Comparison of ENCODE assay signal across 13 cellular contexts in the genomic region with DNA sequence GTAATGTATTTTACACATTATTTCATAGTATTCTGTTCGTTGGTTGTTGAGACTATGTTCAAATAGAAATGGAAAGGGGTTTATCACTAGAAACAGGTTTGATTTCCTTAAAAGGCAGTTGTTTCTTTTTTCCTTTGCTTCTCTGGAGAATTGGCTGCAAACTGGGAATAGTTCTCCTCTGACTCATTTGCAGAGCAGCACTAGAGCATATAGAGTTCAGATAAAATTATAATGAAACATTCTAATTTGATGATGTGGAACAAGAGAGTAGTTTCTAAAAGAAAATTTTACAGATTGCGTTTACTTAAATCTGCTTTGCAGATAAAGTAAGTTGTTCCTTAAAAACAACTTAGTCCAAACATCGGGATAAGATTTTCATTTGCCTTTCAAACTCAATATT. TPM values are rescaled to one million over a fixed set of nuclear protein-coding genes. Genes with fewer than 3 reads are reported as not detected.
A peak's percentile ranks its signal among the peaks of the same experiment; 100 is the strongest.
DNase-seq lines count a peak whose midpoint lies in the region; ATAC-seq, FAIRE-seq and TF ChIP-seq lines count a peak whose summit lies in the region.
"Had no signal": no experiment of that assay in that cellular context is flagged by ENCODE, and none has a peak within 500 bp of the region (broad histone marks: within the 10 kb centered on the region; RNA-seq: fewer than 3 reads in every experiment).

No MANE protein-coding gene starts in this region.

- H4K20me1 ChIP-seq in mammary epithelial cell (ENCODE audit: insufficient read depth, low read length) (no peaks in the 10 kb centered on the region), keratinocyte (ENCODE audit: control insufficient read depth, extremely low read depth, insufficient read depth, low read length) (no peaks in the 10 kb centered on the region)

- H2AFZ ChIP-seq in mammary epithelial cell (ENCODE audit: low read depth, low read length) (no peak overlapping the region), keratinocyte (ENCODE audit: control insufficient read depth, low read length) (no peak overlapping the region)

- no peak for FAIRE-seq in keratinocyte (lab: Jason Lieb, UNC)

- H3K27ac ChIP-seq in mammary epithelial cell (ENCODE audit: insufficient read depth, low read depth, low read length), result no peak overlapping the region
- H3K27ac ChIP-seq in keratinocyte (ENCODE audit: control insufficient read depth, insufficient read depth, low read length), result no peak overlapping the region
- peak overlapping the region; percentile 93 to 94 for H3K27ac ChIP-seq in thoracic aorta
- H3K27ac ChIP-seq: right lobe of liver had no signal

- in situ Hi-C loops in mammary epithelial cell (cut with MboI; ENCODE audit: low sequenced_read_pairs in 2 of 2), result no loop called here
- in situ Hi-C loops in HAP-1 (cut with MboI; ENCODE audit: low sequenced_read_pairs), result no loop called here

- intact Hi-C loops in mammary epithelial cell (cut with micrococcal nuclease), result no loop called here

- WGBS in mammary epithelial cell (ENCODE audit: low coverage, missing lambda C conversion rate), result 0% methylated on average over 3 of the region's 3 CpGs

- H3K4me1 ChIP-seq in mammary epithelial cell (ENCODE audit: insufficient read depth, low read length), result peaks cover 4% of the 10 kb centered on the region
- peaks cover 21% of the 10 kb centered on the region for H3K4me1 ChIP-seq in keratinocyte (ENCODE audit: control insufficient read depth, extremely low read depth, insufficient read depth, low read length)
- H3K4me1 ChIP-seq in thoracic aorta (ENCODE audit: control insufficient read depth in 1 of 2, low read depth in 2 of 2), result peaks cover 47 to 92% of the 10 kb centered on the region in 2 donors
- H3K4me1 ChIP-seq in HAP-1, result peaks cover 4% of the 10 kb centered on the region; the same call in 1 of the 2 replicates
- H3K4me1 ChIP-seq: right lobe of liver had no signal

- no peaks in the 10 kb centered on the region for H3K9me3 ChIP-seq in mammary epithelial cell (replicated peaks; ENCODE audit: insufficient read depth, low read length)
- no peaks in the 10 kb centered on the region for H3K9me3 ChIP-seq in keratinocyte (ENCODE audit: control insufficient read depth, low read depth, low read length)
- no peaks in the 10 kb centered on the region for H3K9me3 ChIP-seq in thoracic aorta
- no peaks in the 10 kb centered on the region for H3K9me3 ChIP-seq in HAP-1
- H3K9me3 ChIP-seq: right lobe of liver had no signal

- no peak overlapping the region for H3K9ac ChIP-seq in mammary epithelial cell (ENCODE audit: insufficient read depth, low read length)
- H3K9ac ChIP-seq in keratinocyte (ENCODE audit: control insufficient read depth, extremely low read depth, insufficient read depth, low read length), result no peak overlapping the region

- CTCF ChIA-PET in mammary epithelial cell (lab: Charles Lee; ENCODE audit: low non-redundant PET), result no interaction called here

- H3K27me3 ChIP-seq in mammary epithelial cell (ENCODE audit: insufficient read depth, low read length), result no peaks in the 10 kb centered on the region
- no peaks in the 10 kb centered on the region for H3K27me3 ChIP-seq in keratinocyte (ENCODE audit: control insufficient read depth, extremely low read depth, insufficient read depth, low read length)
- H3K27me3 ChIP-seq in thoracic aorta (replicated peaks; ENCODE audit: insufficient read depth), result no peaks in the 10 kb centered on the region
- H3K27me3 ChIP-seq in HAP-1 (ENCODE audit: low read depth), result no peaks in the 10 kb centered on the region
- H3K27me3 ChIP-seq: right lobe of liver had no signal

- ATAC-seq in thoracic aorta (ENCODE audit: insufficient number of reproducible peaks, low FRiP score, low read depth) (peak; percentile 41), HG02852 (IDR thresholded peaks at IDR 0.05; ENCODE audit: unreplicated experiment) (no peak)
- ATAC-seq: activated T-helper 17 cell treated with anti-CD3 and anti-CD28 coated beads, Interleukin-2, amount 50 U/mL, for 72 hours; stimulated activated naive B cell treated with anti-CD40 and anti-IgM and Interleukin-4, amounts not matched to agents 10 μg/mL and 1 μg/mL and 100 μg/mL, for 72 hours had no signal

- peak; percentile 64 for DNase-seq in HS-5 (ENCODE audit: low read depth)
- peak; percentile 56 for DNase-seq in mammary epithelial cell
- DNase-seq in keratinocyte (ENCODE audit: low read depth, low spot score), result no peak
- no peak for DNase-seq in thoracic aorta (ENCODE audit: low spot score)
- DNase-seq in NOMO-1 treated with dmso at 0.1 percent for 144 hours (lab: John Stamatoyannopoulos, UW; ENCODE audit: unreplicated experiment), result no peak
- no peak for DNase-seq in HAP-1 (ENCODE audit: low spot score in 2 of 2)
- DNase-seq in stimulated activated CD4-positive, alpha-beta T cell treated with anti-CD3 and anti-CD28 coated beads, Interleukin-4, amount 100 ng/mL, for 1 hour, result no peak
- DNase-seq: head of caudate nucleus; right lobe of liver; stimulated activated naive B cell treated with anti-CD40 and anti-IgM and Interleukin-4, amounts not matched to agents 10 μg/mL and 1 μg/mL and 100 μg/mL, for 72 hours; T-helper 2 cell had no signal

- dilution Hi-C loops in mammary epithelial cell (cut with HindIII; ENCODE audit: low sequenced_read_pairs) (no loop called here), keratinocyte (cut with MboI; ENCODE audit: extremely low pct_ligation_motif_present, low sequenced_read_pairs) (no loop called here)

- no TSS peak for BruUV-seq in mammary epithelial cell (replicated peaks; lab: Mats Ljungman, UMichigan)

- no peak for TF ChIP-seq CTCF in mammary epithelial cell (conservative IDR thresholded peaks at IDR 0.05 in 1 of 2, IDR thresholded peaks at IDR 0.05 in 1 of 2; ENCODE audit: extremely low read depth in 1 of 2, insufficient read depth in 1 of 2, low read depth in 1 of 2, low read length in 2 of 2)
- no peak for TF ChIP-seq CTCF in keratinocyte (optimal IDR thresholded peaks at IDR 0.05 in 1 of 3, IDR thresholded peaks at IDR 0.05 in 1 of 3, conservative IDR thresholded peaks at IDR 0.05 in 1 of 3; ENCODE audit: extremely low read depth in 1 of 3, insufficient read depth in 2 of 3, low read length in 3 of 3)
- no peak for TF ChIP-seq CTCF in thoracic aorta (IDR thresholded peaks at IDR 0.05)

- H3K9me1 ChIP-seq in keratinocyte (ENCODE audit: control insufficient read depth, extremely low read depth, insufficient read depth, low read length), result no peaks in the 10 kb centered on the region

- H3K36me3 ChIP-seq in mammary epithelial cell (ENCODE audit: insufficient read depth, low read length), result no peaks in the 10 kb centered on the region
- no peaks in the 10 kb centered on the region for H3K36me3 ChIP-seq in keratinocyte (ENCODE audit: control insufficient read depth in 2 of 2, extremely low read depth in 1 of 2, insufficient read depth in 2 of 2, low read length in 2 of 2)
- H3K36me3 ChIP-seq in thoracic aorta, result no peaks in the 10 kb centered on the region
- H3K36me3 ChIP-seq in HAP-1 (replicated peaks), result no peaks in the 10 kb centered on the region
- H3K36me3 ChIP-seq: right lobe of liver had no signal

- H3K4me3 ChIP-seq in mammary epithelial cell (replicated peaks in 1 of 3; ENCODE audit: insufficient read depth in 1 of 3, low read depth in 2 of 3, low read length in 3 of 3), result no peak overlapping the region
- H3K4me3 ChIP-seq in keratinocyte (ENCODE audit: control insufficient read depth in 2 of 3, extremely low read depth in 1 of 3, insufficient read depth in 2 of 3, low read depth in 1 of 3, low read length in 3 of 3), result no peak overlapping the region
- peak overlapping the region; percentile 15 for H3K4me3 ChIP-seq in thoracic aorta
- no peak overlapping the region for H3K4me3 ChIP-seq in HAP-1
- H3K4me3 ChIP-seq: right lobe of liver had no signal

- H3K79me2 ChIP-seq in mammary epithelial cell (ENCODE audit: insufficient read depth, low read length) (no peaks in the 10 kb centered on the region), keratinocyte (ENCODE audit: control insufficient read depth, insufficient read depth, low read length) (no peaks in the 10 kb centered on the region)

- H3K4me2 ChIP-seq in mammary epithelial cell (ENCODE audit: insufficient read depth, low read depth, low read length) (peak overlapping the region; percentile 60), keratinocyte (ENCODE audit: control insufficient read depth, extremely low read depth, insufficient read depth, low read depth, low read length) (peak overlapping the region; percentile 15)

RNA-seq across cellular contexts. Expression of gene SYNPO2, which starts 29.7 kb away (rescaled TPM):
- total RNA-seq in mammary epithelial cell (10 to 100 TPM in 1 of 2 donors, 1 to 10 TPM in 1; 3.3 to 11.2 TPM), thoracic aorta (100 to 1,000 TPM; 264 to 313 TPM)
- polyA plus RNA-seq in mammary epithelial cell (0.22 TPM), keratinocyte (0.19 to 0.77 TPM (median 0.34 TPM) in 3 replicates)
- polyA minus RNA-seq in mammary epithelial cell (0.41 TPM), keratinocyte (0.30 to 2.9 TPM (median 0.70 TPM) in 3 replicates)
- polyA plus RNA-seq in keratinocyte (2011; ENCODE audit: low read depth), result 1.9 TPM
- polyA plus RNA-seq in keratinocyte (2011; cell fraction: cytosol; rRNA removed), result 0.34 and 0.39 TPM in 2 replicates
- 0.85 and 1.1 TPM in 2 replicates for polyA plus RNA-seq in keratinocyte (2011; cell fraction: nucleus; rRNA removed)
- polyA plus RNA-seq in keratinocyte (2012; ENCODE audit: low replicate concordance), result 0.21 and 1.2 TPM in 2 replicates
- 0.38 TPM for polyA minus RNA-seq in keratinocyte (2011; cell fraction: cytosol; rRNA and poly(A)+ RNA removed)
- polyA minus RNA-seq in keratinocyte (2011; cell fraction: nucleus; rRNA and poly(A)+ RNA removed), result 0.63 and 2.4 TPM in 2 replicates

Comparison
In these comparisons a context has a peak if more than half of its experiments do, and no peak if none do; other contexts are left out.
1. DNase-seq: peak in HS-5 (single experiment) and mammary epithelial cell (single experiment); none in keratinocyte (single experiment), thoracic aorta (single experiment), NOMO-1 treated with dmso at 0.1 percent for 144 hours (single experiment), HAP-1 (0 of 2) and stimulated activated CD4-positive, alpha-beta T cell treated with anti-CD3 and anti-CD28 coated beads, Interleukin-4, amount 100 ng/mL, for 1 hour (single experiment).
2. H3K27ac ChIP-seq: peak in thoracic aorta (2 of 2); none in mammary epithelial cell (single experiment) and keratinocyte (single experiment).
3. RNA of gene SYNPO2, which starts 29.7 kb away (total RNA-seq): 264 to 313 TPM in thoracic aorta; 3.3 to 11.2 TPM in mammary epithelial cell; every median in the first group is over 10 times any median in the second.